17 cellular contexts compared by ENCODE assay signal in genomic region chrX:77003956-77004355, GRCh38.
DNase-seq lines count a peak whose midpoint lies in the region; ATAC-seq, FAIRE-seq and TF ChIP-seq lines count a peak whose summit lies in the region.
"Had no signal": no experiment of that assay in that cellular context is flagged by ENCODE, and none has a peak within 500 bp of the region (broad histone marks: within the 10 kb centered on the region; RNA-seq: fewer than 3 reads in every experiment).

No MANE protein-coding gene starts in this region.

- no peaks in the 10 kb centered on the region for H3K36me3 ChIP-seq in bronchial epithelial cell (ENCODE audit: control insufficient read depth, insufficient read depth, low read length)
- no peaks in the 10 kb centered on the region for H3K36me3 ChIP-seq in left lung
- no peaks in the 10 kb centered on the region for H3K36me3 ChIP-seq in GM23338 (ENCODE audit: insufficient read depth)
- H3K36me3 ChIP-seq: cardiac muscle cell had no signal

- no peak for DNase-seq in activated CD4-positive, CD25-positive, alpha-beta regulatory T cell (lab: John Stamatoyannopoulos, UW)
- DNase-seq in activated CD8-positive, alpha-beta T cell treated with anti-CD3 and anti-CD28 coated beads for 36 hours = peak; percentile 70
- peak; percentile 1 for DNase-seq in bronchial epithelial cell (ENCODE audit: low read depth)
- peak; percentile 17 to 35 for DNase-seq in stimulated activated CD8-positive, alpha-beta memory T cell treated with anti-CD3 and anti-CD28 coated beads, Interleukin-15, amount 100 ng/mL, for 48 hours (ENCODE audit: low read depth in 2 of 2)
- DNase-seq in left lung = no peak
- DNase-seq in GM23338 (ENCODE audit: low spot score) = no peak
- DNase-seq: CD4-positive, alpha-beta T cell; glutamatergic neuron; left cardiac atrium; MV-4-11; testis had no signal

- no peaks in the 10 kb centered on the region for H3K9me3 ChIP-seq in left lung
- H3K9me3 ChIP-seq: testis had no signal

- intact Hi-C loops in activated CD8-positive, alpha-beta T cell treated with anti-CD3 and anti-CD28 coated beads for 36 hours (cut with micrococcal nuclease) = no loop called here
- intact Hi-C loops in left lung (cut with DNase I) = no loop called here

- peak; percentile 84 to 88 for ATAC-seq in activated CD4-positive, CD25-positive, alpha-beta regulatory T cell treated with anti-CD3 and anti-CD28 coated beads, Interleukin-2, amount 50 U/mL, for 24 hours
- peak; percentile 91 for ATAC-seq in activated CD8-positive, alpha-beta T cell treated with anti-CD3 and anti-CD28 coated beads for 36 hours
- ATAC-seq in left lung (no peak), GM23338 (no peak), GM18505 (IDR thresholded peaks at IDR 0.05; ENCODE audit: unreplicated experiment) (no peak)
- ATAC-seq: HCT116 had no signal

- peaks cover 13% of the 10 kb centered on the region for H3K4me1 Mint-ChIP-seq in activated CD8-positive, alpha-beta T cell treated with anti-CD3 and anti-CD28 coated beads for 36 hours (ENCODE audit: low read depth)
- no peaks in the 10 kb centered on the region for H3K4me1 Mint-ChIP-seq in GM23338

- H3K27ac ChIP-seq in left lung (no peak overlapping the region), GM23338 (ENCODE audit: low read depth) (no peak overlapping the region)
- H3K27ac ChIP-seq: 22Rv1, cardiac muscle cell, testis had no signal

- H3K27me3 ChIP-seq in bronchial epithelial cell (ENCODE audit: control insufficient read depth, insufficient read depth, low read length) (no peaks in the 10 kb centered on the region), left lung (no peaks in the 10 kb centered on the region), GM23338 (ENCODE audit: insufficient read depth) (no peaks in the 10 kb centered on the region)
- H3K27me3 ChIP-seq: cardiac muscle cell, testis had no signal

- no peak for TF ChIP-seq CTCF in activated CD8-positive, alpha-beta T cell treated with anti-CD3 and anti-CD28 coated beads for 36 hours (IDR thresholded peaks at IDR 0.05)
- TF ChIP-seq CTCF in bronchial epithelial cell (IDR thresholded peaks at IDR 0.05; ENCODE audit: insufficient read depth, low read length, severe bottlenecking) = no peak
- no peak for TF ChIP-seq CTCF in left lung (IDR thresholded peaks at IDR 0.05)
- TF ChIP-seq CTCF in GM23338 (conservative IDR thresholded peaks at IDR 0.05; ENCODE audit: low read depth in 2 of 2) = no peak

- no peak overlapping the region for H3K4me2 ChIP-seq in GM23338

- H4K20me1 ChIP-seq in GM23338 (replicated peaks; ENCODE audit: insufficient read depth) = no peaks in the 10 kb centered on the region

- no peak for FAIRE-seq in bronchial epithelial cell (lab: Jason Lieb, UNC)
- FAIRE-seq: G401.6 had no signal

- H3K79me2 ChIP-seq in GM23338 (replicated peaks; ENCODE audit: insufficient read depth) = no peaks in the 10 kb centered on the region

- POLR2A ChIA-PET in activated CD8-positive, alpha-beta T cell treated with anti-CD3 and anti-CD28 coated beads for 36 hours (lab: Charles Lee) = interaction anchor here (0.8 kb wide), 1 partner anchor 9 kb away, joined by 3 read pairs; no protein-coding TSS in a partner anchor

- no peaks in the 10 kb centered on the region for H3K36me3 Mint-ChIP-seq in activated CD8-positive, alpha-beta T cell treated with anti-CD3 and anti-CD28 coated beads for 36 hours (ENCODE audit: low read depth)
- peaks cover 10% of the 10 kb centered on the region for H3K36me3 Mint-ChIP-seq in GM23338 (ENCODE audit: low read depth)

- H3K27me3 Mint-ChIP-seq in activated CD8-positive, alpha-beta T cell treated with anti-CD3 and anti-CD28 coated beads for 36 hours = peaks cover 2% of the 10 kb centered on the region
- no peaks in the 10 kb centered on the region for H3K27me3 Mint-ChIP-seq in GM23338 (ENCODE audit: insufficient read depth, low read depth, poor library complexity)
- H3K27me3 Mint-ChIP-seq: CD4-positive, alpha-beta T cell had no signal

- no peaks in the 10 kb centered on the region for H3K4me1 ChIP-seq in left lung
- no peaks in the 10 kb centered on the region for H3K4me1 ChIP-seq in GM23338 (ENCODE audit: insufficient read depth)
- H3K4me1 ChIP-seq: testis had no signal

- H3F3A ChIP-seq in GM23338 (replicated peaks; ENCODE audit: low read depth) = no peaks in the 10 kb centered on the region

- no peak for TF ChIP-seq POLR2A in GM18505 (IDR thresholded peaks at IDR 0.05; ENCODE audit: borderline replicate concordance, extremely low read depth, insufficient read depth, insufficient read length)

- CTCF ChIA-PET in activated CD8-positive, alpha-beta T cell treated with anti-CD3 and anti-CD28 coated beads for 36 hours (lab: Charles Lee) = no interaction called here

- H3K27ac Mint-ChIP-seq in activated CD8-positive, alpha-beta T cell treated with anti-CD3 and anti-CD28 coated beads for 36 hours = peak overlapping the region; percentile 19
- no peak overlapping the region for H3K27ac Mint-ChIP-seq in GM23338
- H3K27ac Mint-ChIP-seq: CD4-positive, alpha-beta T cell had no signal

- no peak overlapping the region for H3K4me3 Mint-ChIP-seq in activated CD8-positive, alpha-beta T cell treated with anti-CD3 and anti-CD28 coated beads for 36 hours
- H3K4me3 Mint-ChIP-seq in GM23338 = no peak overlapping the region
- H3K4me3 Mint-ChIP-seq: CD4-positive, alpha-beta T cell had no signal

- H2AFZ ChIP-seq in GM23338 = no peak overlapping the region

- H3K4me3 ChIP-seq in bronchial epithelial cell (ENCODE audit: low read depth, low read length) (no peak overlapping the region), left lung (no peak overlapping the region), GM23338 (no peak overlapping the region)
- H3K4me3 ChIP-seq: cardiac muscle cell, testis had no signal

- no peaks in the 10 kb centered on the region for H3K9me3 Mint-ChIP-seq in activated CD8-positive, alpha-beta T cell treated with anti-CD3 and anti-CD28 coated beads for 36 hours
- H3K9me3 Mint-ChIP-seq in GM23338 = peaks cover 14% of the 10 kb centered on the region; the same call in 2 of the 3 replicates
- H3K9me3 Mint-ChIP-seq: CD4-positive, alpha-beta T cell had no signal

- no peaks in the 10 kb centered on the region for H3K9me2 ChIP-seq in GM23338 (ENCODE audit: insufficient read depth)

TF ChIP-seq in GM23338, 12 proteins besides CTCF, POLR2A, EP300 and RAD21:
- TF ChIP-seq POLR2AphosphoS5 (IDR thresholded peaks at IDR 0.05; ENCODE audit: low read depth) = no peak
- no peak for TF ChIP-seq CREB1 (CRISPR knock-in tag; IDR thresholded peaks at IDR 0.05; ENCODE audit: low read depth)
- no peak for TF ChIP-seq EZH2 (IDR thresholded peaks at IDR 0.05; ENCODE audit: low read depth, unreplicated experiment)
- no peak for TF ChIP-seq NANOG (IDR thresholded peaks at IDR 0.05; ENCODE audit: borderline replicate concordance)

Comparison
In these comparisons a context has a peak if more than half of its experiments do, and no peak if none do; other contexts are left out.
1. ATAC-seq: peak in activated CD4-positive, CD25-positive, alpha-beta regulatory T cell treated with anti-CD3 and anti-CD28 coated beads, Interleukin-2, amount 50 U/mL, for 24 hours (2 of 2) and activated CD8-positive, alpha-beta T cell treated with anti-CD3 and anti-CD28 coated beads for 36 hours (single experiment); none in left lung (single experiment), GM23338 (single experiment) and GM18505 (single experiment).
2. DNase-seq: peak in activated CD8-positive, alpha-beta T cell treated with anti-CD3 and anti-CD28 coated beads for 36 hours (single experiment), bronchial epithelial cell (single experiment) and stimulated activated CD8-positive, alpha-beta memory T cell treated with anti-CD3 and anti-CD28 coated beads, Interleukin-15, amount 100 ng/mL, for 48 hours (2 of 2); none in activated CD4-positive, CD25-positive, alpha-beta regulatory T cell (0 of 4), left lung (0 of 2) and GM23338 (single experiment).